1 cellular context compared by ENCODE assay signal in genomic region chr7:76318488-76319353, GRCh38.
TF ChIP-seq lines count a peak whose summit lies in the region.

No MANE protein-coding gene starts in this region.

TF ChIP-seq in K562, 482 proteins besides CTCF, POLR2A, EP300 and RAD21 (continued from another document and continues in another):
- 0 out of 6 replicates have a peak, but pooled peaks of 1 of the 3 experiments have one; percentile 37 for TF ChIP-seq ZBTB11 (CRISPR knock-in tag; IDR thresholded peaks at IDR 0.05)
- peak; percentile 98 for TF ChIP-seq ESRRA (IDR thresholded peaks at IDR 0.05; ENCODE audit: borderline replicate concordance, low read depth)
- TF ChIP-seq ZFPM2 (CRISPR knock-in tag; IDR thresholded peaks at IDR 0.05), result no peak
- TF ChIP-seq ZNF830 (CRISPR knock-in tag; IDR thresholded peaks at IDR 0.05), result no peak; the same call in 1 of the 2 replicates
- TF ChIP-seq ZEB2 (IDR thresholded peaks at IDR 0.05), result peak; percentile 40; the same call in 1 of the 2 replicates
- no peak for TF ChIP-seq SMARCC2 (IDR thresholded peaks at IDR 0.05; ENCODE audit: low read depth)
- no peak for TF ChIP-seq IRF1 (CRISPR knock-in tag; IDR thresholded peaks at IDR 0.05; ENCODE audit: borderline replicate concordance)
- TF ChIP-seq ZNF165 (CRISPR knock-in tag; IDR thresholded peaks at IDR 0.05; ENCODE audit: borderline replicate concordance), result no peak
- TF ChIP-seq HDAC1 (IDR thresholded peaks at IDR 0.05), result peak in 1 of 2 experiments; percentile 32; a peak in 1 of 4 replicates
- TF ChIP-seq CTBP1 (IDR thresholded peaks at IDR 0.05; ENCODE audit: borderline replicate concordance), result peak; percentile 79; the same call in 1 of the 2 replicates
- TF ChIP-seq BRF2 (IDR thresholded peaks at IDR 0.05; ENCODE audit: borderline replicate concordance, insufficient read depth, insufficient read length), result no peak
- TF ChIP-seq ETV1 (tag; conservative IDR thresholded peaks at IDR 0.05; ENCODE audit: low read depth), result no peak
- TF ChIP-seq ZNF592 (IDR thresholded peaks at IDR 0.05), result 0 out of 2 replicates have a peak, but pooled peaks have one; percentile 24
- no peak for TF ChIP-seq HEY1 (CRISPR knock-in tag; IDR thresholded peaks at IDR 0.05; ENCODE audit: borderline replicate concordance)
- TF ChIP-seq ZNF232 (CRISPR knock-in tag; IDR thresholded peaks at IDR 0.05), result no peak
- no peak for TF ChIP-seq ZNF695 (CRISPR knock-in tag; IDR thresholded peaks at IDR 0.05)
- peak; percentile 60 for TF ChIP-seq CCNT2 (IDR thresholded peaks at IDR 0.05; ENCODE audit: borderline replicate concordance, extremely low read depth, insufficient read length, low read depth, low read length)
- TF ChIP-seq LCOR (CRISPR knock-in tag; IDR thresholded peaks at IDR 0.05), result peak; percentile 85
- TF ChIP-seq GMEB1 (CRISPR knock-in tag; IDR thresholded peaks at IDR 0.05), result 0 out of 2 replicates have a peak, but pooled peaks have one; percentile 26
- TF ChIP-seq JUNB (CRISPR knock-in tag; conservative IDR thresholded peaks at IDR 0.05), result no peak
- no peak for TF ChIP-seq ZNF277 (CRISPR knock-in tag; IDR thresholded peaks at IDR 0.05; ENCODE audit: borderline replicate concordance)
- TF ChIP-seq POLR2G (IDR thresholded peaks at IDR 0.05; ENCODE audit: low read depth, low read length), result peak; percentile 38; the same call in 1 of the 2 replicates
- no peak for TF ChIP-seq ZFP36 (IDR thresholded peaks at IDR 0.05; ENCODE audit: low read depth, low read length, partially characterized antibody)
- peak; percentile 59 for TF ChIP-seq CREM (IDR thresholded peaks at IDR 0.05; ENCODE audit: low read depth)
- 0 out of 2 replicates have a peak, but pooled peaks have one; percentile 3 for TF ChIP-seq KLF16 (IDR thresholded peaks at IDR 0.05)
- 0 out of 2 replicates have a peak, but pooled peaks have one; percentile 53 for TF ChIP-seq ATF6 (CRISPR knock-in tag; IDR thresholded peaks at IDR 0.05)
- TF ChIP-seq ZZZ3 (IDR thresholded peaks at IDR 0.05), result no peak
- TF ChIP-seq POU5F1 (IDR thresholded peaks at IDR 0.05; ENCODE audit: borderline replicate concordance, low read depth, low read length, partially characterized antibody), result no peak
- TF ChIP-seq ZNF589 (CRISPR knock-in tag; IDR thresholded peaks at IDR 0.05; ENCODE audit: low read depth), result 0 out of 2 replicates have a peak, but pooled peaks have one; percentile 5
- 0 out of 4 replicates have a peak, but pooled peaks of 1 of the 2 experiments have one; percentile 2 for TF ChIP-seq ZNF639 (CRISPR knock-in tag; conservative IDR thresholded peaks at IDR 0.05 in 1 of 2, IDR thresholded peaks at IDR 0.05 in 1 of 2)
- no peak for TF ChIP-seq SNAPC5 (CRISPR knock-in tag; IDR thresholded peaks at IDR 0.05)
- no peak for TF ChIP-seq JUND (IDR thresholded peaks at IDR 0.05; ENCODE audit: borderline replicate concordance, low read depth, low read length)
- no peak; the same call in 2 of the 3 replicates for TF ChIP-seq JUND (tag; IDR thresholded peaks at IDR 0.05; ENCODE audit: borderline replicate concordance, low read depth, low read length)
- TF ChIP-seq POLR2AphosphoS5 (IDR thresholded peaks at IDR 0.05; ENCODE audit: control insufficient read depth, insufficient read depth, low read depth, low read length), result no peak
- peak; percentile 80 for TF ChIP-seq SAP30 (IDR thresholded peaks at IDR 0.05; ENCODE audit: borderline replicate concordance, insufficient read depth, low read depth, low read length, poor library complexity, severe bottlenecking)
- no peak for TF ChIP-seq HES1 (IDR thresholded peaks at IDR 0.05; ENCODE audit: low read depth)
- TF ChIP-seq ZNF436 (CRISPR knock-in tag; IDR thresholded peaks at IDR 0.05), result no peak
- 0 out of 2 replicates have a peak, but pooled peaks have one; percentile 22 for TF ChIP-seq KLF13 (tag; IDR thresholded peaks at IDR 0.05; ENCODE audit: borderline replicate concordance, low read depth)
- no peak for TF ChIP-seq ZNF512 (tag; IDR thresholded peaks at IDR 0.05)
